8 cellular contexts compared by ENCODE assay signal in genomic region chr7:135508853-135509588, GRCh38. TPM values are rescaled to one million over a fixed set of nuclear protein-coding genes. Genes with fewer than 3 reads are reported as not detected.
DNase-seq lines count a peak whose midpoint lies in the region; ATAC-seq, FAIRE-seq and TF ChIP-seq lines count a peak whose summit lies in the region.

No MANE protein-coding gene starts in this region.

- H3K4me3 ChIP-seq in SJSA1 (peak overlapping the region; percentile 66), HepG2 (replicated peaks in 1 of 3; ENCODE audit: insufficient read depth in 1 of 3, low read depth in 2 of 3, low read length in 3 of 3) (peak overlapping the region; percentile 82 to 92 (median 84))

- peak overlapping the region; percentile 85 for H3K27ac ChIP-seq in SJSA1
- H3K27ac ChIP-seq in HepG2 (ENCODE audit: extremely low read length, insufficient read depth, low read length) = peak overlapping the region; percentile 92

- no peak overlapping the region for H2AFZ ChIP-seq in HepG2 (ENCODE audit: low read length)

- peaks cover 53% of the 10 kb centered on the region for H3K79me2 ChIP-seq in HepG2 (ENCODE audit: insufficient read depth, low read length)

- intact Hi-C loops in HepG2 (cut with micrococcal nuclease; ENCODE audit: unreplicated experiment) = loop anchor here (2.0 to 10.0 kb wide), 3 partner anchors 94 to 1524 kb away; no protein-coding TSS in a partner anchor

- H3K36me3 ChIP-seq in SJSA1 (peaks cover 3% of the 10 kb centered on the region; the same call in 1 of the 2 replicates), HepG2 (replicated peaks in 1 of 2; ENCODE audit: control insufficient read depth in 1 of 2, insufficient read depth in 2 of 2, low read length in 2 of 2) (0 out of 5 replicates have a peak, but pooled peaks cover 0 to 3% of the 10 kb centered on the region in 2 experiments)

- H3K4me1 ChIP-seq in SJSA1 (replicated peaks) (peaks cover 13% of the 10 kb centered on the region; the same call in 1 of the 2 replicates), HepG2 (ENCODE audit: insufficient read depth, low read length) (peaks cover 31% of the 10 kb centered on the region)

- no peak for TF ChIP-seq RAD21 in HepG2 (CRISPR knock-in tag; IDR thresholded peaks at IDR 0.05)

- POLR2A ChIA-PET in HepG2 (lab: Yijun Ruan, JAX) = no interaction called here

- peak in 1 of 2 experiments; percentile 29; a peak in 1 of 4 replicates for TF ChIP-seq POLR2A in HepG2 (IDR thresholded peaks at IDR 0.05; ENCODE audit: insufficient read depth in 1 of 2, low read depth in 2 of 2, low read length in 2 of 2)

- ATAC-seq in HG03139 (IDR thresholded peaks at IDR 0.05; ENCODE audit: unreplicated experiment) (peak; percentile 30), HepG2 (peak; percentile 72), HG03280 (IDR thresholded peaks at IDR 0.05; ENCODE audit: unreplicated experiment) (no peak)
- no peak for ATAC-seq in stimulated activated naive CD8-positive, alpha-beta T cell treated with anti-CD3 and anti-CD28 coated beads, Interleukin-15, Interleukin-2, amounts not matched to agents 100 U/mL and 50 U/mL, for 24 hours

- H3K27me3 ChIP-seq in SJSA1 (replicated peaks) (no peaks in the 10 kb centered on the region), HepG2 (ENCODE audit: control insufficient read depth in 1 of 2, insufficient read depth in 2 of 2, low read length in 2 of 2) (no peaks in the 10 kb centered on the region; a peak in 1 of 5 replicates)

- CTCF ChIA-PET in HepG2 (lab: Yijun Ruan, JAX; ENCODE audit: low intra/inter-chr PET ratio, low total read pairs) = interaction anchor here (0.8 kb wide), 1 partner anchor 94 kb away, joined by 3 read pairs; no protein-coding TSS in a partner anchor

- H4K20me1 ChIP-seq in HepG2 (ENCODE audit: insufficient read depth, low read length) = peaks cover 8% of the 10 kb centered on the region

- no peaks in the 10 kb centered on the region for H3K9me3 ChIP-seq in SJSA1 (replicated peaks)
- no peaks in the 10 kb centered on the region for H3K9me3 ChIP-seq in HepG2 (ENCODE audit: low read length)

- in situ Hi-C loops in HepG2 (cut with HindIII; ENCODE audit: extremely low pct_ligation_motif_present, low pct_unique_long_range_greater_than_20kb) = no loop called here

- peak overlapping the region; percentile 93 for H3K9ac ChIP-seq in HepG2 (ENCODE audit: insufficient read depth, low read depth, low read length)

- 1% methylated on average over 17 of the region's 17 CpGs for WGBS in HepG2 (ENCODE audit: low lambda C conversion rate)

- peak overlapping the region; percentile 77 for H3K4me2 ChIP-seq in HepG2 (ENCODE audit: low read depth, low read length)

- peak; percentile 51 for FAIRE-seq in HepG2 (lab: Jason Lieb, UNC)

- peak; percentile 26 for DNase-seq in A172 (ENCODE audit: low spot score)
- peak; percentile 26 for DNase-seq in GM03348 (ENCODE audit: low spot score)
- DNase-seq in SJSA1 (ENCODE audit: low read depth in 1 of 2, low spot score in 2 of 2) = peak in 1 of 2 experiments; percentile 47
- peak; percentile 34 for DNase-seq in cerebellar cortex (ENCODE audit: low spot score)
- peak; percentile 38 for DNase-seq in HepG2 (ENCODE audit: low spot score)
- DNase-seq in stimulated activated naive CD8-positive, alpha-beta T cell treated with anti-CD3 and anti-CD28 coated beads, Interleukin-15, Interleukin-2, amounts not matched to agents 100 U/mL and 50 U/mL, for 24 hours = peak; percentile 33

- TF ChIP-seq EP300 in HepG2 (IDR thresholded peaks at IDR 0.05; ENCODE audit: low read depth in 2 of 2, low read length in 2 of 2) (no peak), HepG2 (CRISPR knock-in tag; IDR thresholded peaks at IDR 0.05; ENCODE audit: borderline replicate concordance) (0 out of 2 replicates have a peak, but pooled peaks have one; percentile 21)

- TF ChIP-seq CTCF in HepG2 (CRISPR knock-in tag; IDR thresholded peaks at IDR 0.05) = no peak

- no TSS peak for BruUV-seq in HepG2 (replicated peaks; lab: Mats Ljungman, UMichigan)

TF ChIP-seq in HepG2, 621 proteins besides CTCF, POLR2A, EP300 and RAD21 (continues in another document):
- TF ChIP-seq PHF20 (CRISPR knock-in tag; IDR thresholded peaks at IDR 0.05) (no peak), TGIF2 (CRISPR knock-in tag; IDR thresholded peaks at IDR 0.05) (no peak), FOSL1 (CRISPR knock-in tag; IDR thresholded peaks at IDR 0.05; ENCODE audit: borderline replicate concordance) (no peak), ATAD3A (CRISPR knock-in tag; IDR thresholded peaks at IDR 0.05) (no peak), ZBTB39 (CRISPR knock-in tag; IDR thresholded peaks at IDR 0.05) (no peak), ZNF143 (CRISPR knock-in tag; IDR thresholded peaks at IDR 0.05) (no peak), TP53 (CRISPR knock-in tag; conservative IDR thresholded peaks at IDR 0.05) (no peak), ELF1 (CRISPR knock-in tag; IDR thresholded peaks at IDR 0.05) (peak; percentile 22; the same call in 1 of the 2 replicates), GTF3A (CRISPR knock-in tag; conservative IDR thresholded peaks at IDR 0.05) (no peak), ZFY (CRISPR knock-in tag; IDR thresholded peaks at IDR 0.05) (no peak)

RNA-seq across cellular contexts. Expression of gene CNOT4, which starts 0.9 kb away (rescaled TPM):
- 6.8 and 8.6 TPM in 2 replicates for total RNA-seq in A172 (2014; rRNA removed; shearing (Covaris generic))
- 4.2 and 9.1 TPM in 2 replicates for total RNA-seq in SJSA1 (2014; rRNA removed; shearing (Covaris generic))
- 7.4 and 11.5 TPM in 2 replicates for total RNA-seq in HepG2 (2016; rRNA removed; fragmentation: Illumina TruSeq; extraction: Trizol)
- 2.7 and 3.3 TPM in 2 replicates for total RNA-seq in HepG2 (2016; cell fraction: cytosol; rRNA removed; fragmentation: Illumina TruSeq; extraction: Trizol; ENCODE audit: low read depth)
- 6.5 and 9.3 TPM in 2 replicates for total RNA-seq in HepG2 (2016; cell fraction: insoluble cytoplasmic fraction; rRNA removed; fragmentation: Illumina TruSeq; extraction: Trizol)
- 6.5 and 6.8 TPM in 2 replicates for total RNA-seq in HepG2 (2016; cell fraction: membrane; rRNA removed; fragmentation: Illumina TruSeq; extraction: Trizol)
- total RNA-seq in HepG2 (2016; cell fraction: nucleus; rRNA removed; fragmentation: Illumina TruSeq; extraction: Trizol) = 15.9 and 18.5 TPM in 2 replicates
- 7.6 and 8.4 TPM in 2 replicates for polyA plus RNA-seq in HepG2 (2011; rRNA removed)
- polyA plus RNA-seq in HepG2 (2011; cell fraction: cytosol; rRNA removed) = 4.1 and 5.8 TPM in 2 replicates
- 6.9 and 7.2 TPM in 2 replicates for polyA plus RNA-seq in HepG2 (2011; cell fraction: nucleus; rRNA removed)
- 6.3 and 7.7 TPM in 2 replicates for polyA plus RNA-seq in HepG2 (2012)
- polyA plus RNA-seq in HepG2 (2016; cell fraction: cytosol; fragmentation: Illumina TruSeq; extraction: Trizol; ENCODE audit: low read depth) = 1.2 and 1.4 TPM in 2 replicates
- polyA plus RNA-seq in HepG2 (2016; cell fraction: insoluble cytoplasmic fraction; fragmentation: Illumina TruSeq; extraction: Trizol; ENCODE audit: low read depth) = 9.6 and 10.8 TPM in 2 replicates
- polyA plus RNA-seq in HepG2 (2016; cell fraction: membrane; fragmentation: Illumina TruSeq; extraction: Trizol; ENCODE audit: low read depth) = 2.7 and 3.8 TPM in 2 replicates
- polyA plus RNA-seq in HepG2 (2016; cell fraction: nucleus; fragmentation: Illumina TruSeq; extraction: Trizol; ENCODE audit: insufficient read depth, low read depth) = 9.5 and 10.3 TPM in 2 replicates
- polyA minus RNA-seq in HepG2 (2011; rRNA and poly(A)+ RNA removed; ENCODE audit: low replicate concordance) = 16.7 and 23.5 TPM in 2 replicates
- 7.1 and 8.0 TPM in 2 replicates for polyA minus RNA-seq in HepG2 (2011; cell fraction: cytosol; rRNA and poly(A)+ RNA removed)
- polyA minus RNA-seq in HepG2 (2011; cell fraction: nucleus; rRNA and poly(A)+ RNA removed) = 43.4 and 52.3 TPM in 2 replicates

RNA-seq across cellular contexts. Expression of gene NUP205, which starts 48.7 kb away (rescaled TPM):
- 71.2 and 75.4 TPM in 2 replicates for total RNA-seq in A172 (2014; rRNA removed; shearing (Covaris generic))
- 76.7 and 89.4 TPM in 2 replicates for total RNA-seq in SJSA1 (2014; rRNA removed; shearing (Covaris generic))
- total RNA-seq in HepG2 (2016; rRNA removed; fragmentation: Illumina TruSeq; extraction: Trizol) = 87.2 and 123 TPM in 2 replicates
- total RNA-seq in HepG2 (2016; cell fraction: cytosol; rRNA removed; fragmentation: Illumina TruSeq; extraction: Trizol; ENCODE audit: low read depth) = 17.6 and 18.9 TPM in 2 replicates
- total RNA-seq in HepG2 (2016; cell fraction: insoluble cytoplasmic fraction; rRNA removed; fragmentation: Illumina TruSeq; extraction: Trizol) = 87.4 and 114 TPM in 2 replicates
- total RNA-seq in HepG2 (2016; cell fraction: membrane; rRNA removed; fragmentation: Illumina TruSeq; extraction: Trizol) = 27.1 and 31.8 TPM in 2 replicates
- 81.3 and 84.2 TPM in 2 replicates for total RNA-seq in HepG2 (2016; cell fraction: nucleus; rRNA removed; fragmentation: Illumina TruSeq; extraction: Trizol)
- polyA plus RNA-seq in HepG2 (2011; rRNA removed) = 31.2 and 46.2 TPM in 2 replicates
- polyA plus RNA-seq in HepG2 (2011; cell fraction: cytosol; rRNA removed) = 25.5 and 29.0 TPM in 2 replicates
- 31.8 and 35.5 TPM in 2 replicates for polyA plus RNA-seq in HepG2 (2011; cell fraction: nucleus; rRNA removed)
- 23.8 and 29.2 TPM in 2 replicates for polyA plus RNA-seq in HepG2 (2012)
- polyA plus RNA-seq in HepG2 (2016; cell fraction: cytosol; fragmentation: Illumina TruSeq; extraction: Trizol; ENCODE audit: low read depth) = 3.5 and 3.6 TPM in 2 replicates
- polyA plus RNA-seq in HepG2 (2016; cell fraction: insoluble cytoplasmic fraction; fragmentation: Illumina TruSeq; extraction: Trizol; ENCODE audit: low read depth) = 76.0 and 81.2 TPM in 2 replicates
- polyA plus RNA-seq in HepG2 (2016; cell fraction: membrane; fragmentation: Illumina TruSeq; extraction: Trizol; ENCODE audit: low read depth) = 9.6 and 11.5 TPM in 2 replicates
- polyA plus RNA-seq in HepG2 (2016; cell fraction: nucleus; fragmentation: Illumina TruSeq; extraction: Trizol; ENCODE audit: insufficient read depth, low read depth) = 94.6 and 95.0 TPM in 2 replicates
- polyA minus RNA-seq in HepG2 (2011; rRNA and poly(A)+ RNA removed; ENCODE audit: low replicate concordance) = 55.5 and 185 TPM in 2 replicates
- polyA minus RNA-seq in HepG2 (2011; cell fraction: cytosol; rRNA and poly(A)+ RNA removed) = 36.1 and 39.6 TPM in 2 replicates
- polyA minus RNA-seq in HepG2 (2011; cell fraction: nucleus; rRNA and poly(A)+ RNA removed) = 59.9 and 64.2 TPM in 2 replicates

Comparison
In these comparisons a context has a peak if more than half of its experiments do, and no peak if none do; other contexts are left out.
1. ATAC-seq: peak in HG03139 (single experiment) and HepG2 (single experiment); none in stimulated activated naive CD8-positive, alpha-beta T cell treated with anti-CD3 and anti-CD28 coated beads, Interleukin-15, Interleukin-2, amounts not matched to agents 100 U/mL and 50 U/mL, for 24 hours (single experiment) and HG03280 (single experiment).